Comparison of ENCODE assay signal across 1 cellular context in genomic region chr16:4324479-4324868, GRCh38.
TF ChIP-seq lines count a peak whose summit lies in the region.

No MANE protein-coding gene starts in this region.

TF ChIP-seq in K562, 482 proteins besides CTCF, POLR2A, EP300 and RAD21:
- TF ChIP-seq ZKSCAN1 (IDR thresholded peaks at IDR 0.05; ENCODE audit: low read depth, low read length) (peak; percentile 97), FOXA3 (CRISPR knock-in tag; conservative IDR thresholded peaks at IDR 0.05 in 1 of 2, IDR thresholded peaks at IDR 0.05 in 1 of 2) (peak in 1 of 2 experiments; percentile 16; a peak in 1 of 4 replicates), SRSF9 (IDR thresholded peaks at IDR 0.05; ENCODE audit: borderline replicate concordance, low read depth, low read length) (no peak)
TF ChIP-seq in K562: peak in this region for 2.
